1 cellular context compared by ENCODE assay signal in the genomic region with DNA sequence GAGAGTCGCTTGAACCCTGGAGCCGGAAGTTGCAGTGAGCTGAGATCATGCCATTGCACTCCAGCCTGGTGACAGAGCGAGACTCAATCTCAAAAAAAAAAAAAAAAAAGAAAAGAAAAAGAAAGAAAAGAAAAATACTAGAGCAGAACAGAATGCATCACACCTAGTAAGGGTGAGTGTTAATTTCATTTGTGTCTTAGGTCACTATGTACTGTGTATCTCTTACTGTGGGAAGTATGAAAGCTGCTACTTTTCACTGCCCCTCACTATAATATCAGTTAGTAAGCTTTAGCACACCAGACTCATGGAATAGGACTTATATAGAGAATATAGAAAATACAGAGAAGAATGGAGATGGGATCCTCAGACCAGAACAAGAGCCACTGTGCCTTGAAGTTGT.
TF ChIP-seq lines count a peak whose summit lies in the region.

No MANE protein-coding gene starts in this region.

TF ChIP-seq in IMR-90, 13 proteins besides CTCF, POLR2A, EP300 and RAD21:
- TF ChIP-seq ELK1 (IDR thresholded peaks at IDR 0.05; ENCODE audit: borderline replicate concordance, low read depth, low read length) (no peak), MAFK (IDR thresholded peaks at IDR 0.05; ENCODE audit: low read depth, low read length) (no peak), RFX5 (IDR thresholded peaks at IDR 0.05; ENCODE audit: low read depth, low read length) (no peak), SMC3 (IDR thresholded peaks at IDR 0.05; ENCODE audit: low read depth, low read length) (no peak), MXI1 (IDR thresholded peaks at IDR 0.05; ENCODE audit: borderline replicate concordance, low read depth, low read length) (no peak), RCOR1 (IDR thresholded peaks at IDR 0.05; ENCODE audit: insufficient replicate concordance, low read length) (no peak), CHD1 (IDR thresholded peaks at IDR 0.05; ENCODE audit: low read depth, low read length) (no peak), NFE2L2 (IDR thresholded peaks at IDR 0.05; ENCODE audit: low read depth, low read length) (no peak), MAZ (IDR thresholded peaks at IDR 0.05; ENCODE audit: borderline replicate concordance, low read depth, low read length) (no peak), BHLHE40 (IDR thresholded peaks at IDR 0.05; ENCODE audit: low read depth, low read length) (no peak), FOS (IDR thresholded peaks at IDR 0.05; ENCODE audit: low read depth, low read length) (no peak), CEBPB (IDR thresholded peaks at IDR 0.05; ENCODE audit: low read depth, low read length) (no peak)
- TF ChIP-seq, protein P1, sequence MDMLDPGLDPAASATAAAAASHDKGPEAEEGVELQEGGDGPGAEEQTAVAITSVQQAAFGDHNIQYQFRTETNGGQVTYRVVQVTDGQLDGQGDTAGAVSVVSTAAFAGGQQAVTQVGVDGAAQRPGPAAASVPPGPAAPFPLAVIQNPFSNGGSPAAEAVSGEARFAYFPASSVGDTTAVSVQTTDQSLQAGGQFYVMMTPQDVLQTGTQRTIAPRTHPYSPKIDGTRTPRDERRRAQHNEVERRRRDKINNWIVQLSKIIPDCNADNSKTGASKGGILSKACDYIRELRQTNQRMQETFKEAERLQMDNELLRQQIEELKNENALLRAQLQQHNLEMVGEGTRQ (IDR thresholded peaks at IDR 0.05; ENCODE audit: low read depth, low read length) = no peak
